ENCODE assay signal across 8 cellular contexts in the genomic region with DNA sequence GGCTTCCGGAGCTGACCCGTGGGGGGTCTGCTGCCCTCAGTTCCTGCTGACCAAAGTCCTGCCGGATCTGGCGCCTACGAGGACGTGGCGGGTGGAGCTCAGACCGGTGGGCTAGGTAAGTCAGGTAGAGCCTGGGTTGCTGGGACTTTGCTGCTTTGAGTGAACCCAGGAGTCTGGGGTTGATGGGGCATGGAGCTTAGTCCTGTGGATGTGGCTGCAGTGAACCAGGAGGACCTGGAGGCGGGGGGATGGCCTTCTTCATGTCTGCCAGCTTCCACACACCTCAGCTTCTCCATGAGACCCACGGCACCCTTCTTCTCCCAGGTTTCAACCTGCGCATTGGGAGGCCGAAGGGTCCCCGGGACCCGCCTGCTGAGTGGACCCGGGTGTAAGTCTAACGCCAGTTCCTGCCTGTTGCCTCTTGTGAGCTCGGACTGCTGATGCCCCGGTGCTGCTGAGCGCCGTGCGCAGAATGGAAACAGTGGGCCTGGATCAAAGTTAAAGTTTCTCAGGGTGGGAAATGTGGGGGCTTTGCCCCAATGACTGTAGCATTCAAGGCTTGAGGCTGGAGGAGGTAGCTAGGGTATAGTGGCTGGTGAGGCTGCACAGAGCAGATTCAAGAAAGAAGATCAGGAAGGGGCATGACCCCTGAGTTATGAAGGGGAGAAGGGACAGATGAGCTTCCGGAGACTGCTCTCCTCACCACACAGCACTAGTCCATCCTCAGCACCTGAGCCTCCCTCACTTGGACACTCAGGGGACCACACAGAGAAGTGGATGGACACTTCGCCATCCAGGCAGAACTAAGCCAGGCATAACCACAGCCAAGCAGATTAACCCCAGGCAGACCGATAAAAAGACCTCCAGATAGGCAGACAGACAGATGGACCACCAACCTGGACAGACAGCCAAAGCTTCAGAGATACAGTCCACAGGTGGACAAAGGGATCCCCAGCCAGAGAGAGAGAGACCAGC. TPM values are rescaled to one million over a fixed set of nuclear protein-coding genes. Genes with fewer than 3 reads are reported as not detected.
DNase-seq lines count a peak whose midpoint lies in the region; ATAC-seq and TF ChIP-seq lines count a peak whose summit lies in the region.

No MANE protein-coding gene starts in this region.

- ATAC-seq in DND-41 (ENCODE audit: insufficient read depth, low read depth): no peak
- peak; percentile 2 for ATAC-seq in HG02981 (IDR thresholded peaks at IDR 0.05; ENCODE audit: unreplicated experiment)
- no peak for ATAC-seq in body of pancreas
- no peak for ATAC-seq in HG03139 (IDR thresholded peaks at IDR 0.05; ENCODE audit: unreplicated experiment)
- no peak for ATAC-seq in HG03025 (IDR thresholded peaks at IDR 0.05; ENCODE audit: low FRiP score, unreplicated experiment)

- H3K36me3 Mint-ChIP-seq in mesothelial cell of epicardium: peaks cover 14% of the 10 kb centered on the region

- H4K20me1 ChIP-seq in DND-41 (ENCODE audit: insufficient read depth, low read length): no peaks in the 10 kb centered on the region

- H3K79me2 ChIP-seq in DND-41 (ENCODE audit: insufficient read depth, low read length): peaks cover 14% of the 10 kb centered on the region

- H3K4me2 ChIP-seq in DND-41 (ENCODE audit: insufficient read depth, low read length): peak overlapping the region; percentile 66

- WGBS in body of pancreas, 2 donors: 18 to 31% methylated on average over 8 to 24 of the region's 24 CpGs

- peak overlapping the region; percentile 34 to 60; a peak in 3 of 4 replicates for H3K4me3 ChIP-seq in DND-41 (ENCODE audit: low read depth in 1 of 2, low read length in 2 of 2)
- peak overlapping the region; percentile 88 for H3K4me3 ChIP-seq in body of pancreas

- H3K9ac ChIP-seq in DND-41 (ENCODE audit: low read depth, low read length): peak overlapping the region; percentile 64

- no peaks in the 10 kb centered on the region for H3K9me3 Mint-ChIP-seq in mesothelial cell of epicardium

- H3K9me3 ChIP-seq in DND-41 (ENCODE audit: insufficient read depth, low read length, severe bottlenecking) (no peaks in the 10 kb centered on the region), body of pancreas (no peaks in the 10 kb centered on the region)

- peaks cover 20% of the 10 kb centered on the region for H3K4me1 Mint-ChIP-seq in mesothelial cell of epicardium

- intact Hi-C loops in body of pancreas (cut with DNase I): no loop called here

- no peak for TF ChIP-seq POLR2A in body of pancreas (IDR thresholded peaks at IDR 0.05)

- 0 out of 2 replicates have a peak, but pooled peaks cover 5% of the 10 kb centered on the region for H3K36me3 ChIP-seq in DND-41 (ENCODE audit: insufficient read depth, low read length)
- H3K36me3 ChIP-seq in body of pancreas (replicated peaks in 1 of 2; ENCODE audit: insufficient read depth in 1 of 2, low read depth in 2 of 2): peaks cover 0 to 2% of the 10 kb centered on the region in 2 donors

- peak overlapping the region; percentile 67 for H2AFZ ChIP-seq in DND-41 (ENCODE audit: low read depth, low read length)

- no peak overlapping the region for H3K27ac Mint-ChIP-seq in mesothelial cell of epicardium

- no peak for DNase-seq in DND-41
- no peak for DNase-seq in body of pancreas
- no peak for DNase-seq in mesothelial cell of epicardium (ENCODE audit: low spot score in 2 of 2, unreplicated experiment in 2 of 2)
- DNase-seq in HuH-7.5 (ENCODE audit: low spot score): no peak
- DNase-seq in DMS114 treated with DMSO at 0.1 percent for 48 hours (lab: John Stamatoyannopoulos, UW; ENCODE audit: unreplicated experiment): no peak

- TF ChIP-seq CTCF in DND-41 (IDR thresholded peaks at IDR 0.05; ENCODE audit: borderline replicate concordance, extremely low read depth, low read length, poor library complexity, severe bottlenecking): no peak
- no peak for TF ChIP-seq CTCF in body of pancreas (IDR thresholded peaks at IDR 0.05)
- TF ChIP-seq CTCF in mesothelial cell of epicardium (IDR thresholded peaks at IDR 0.05; ENCODE audit: unreplicated experiment): peak; percentile 63

- H3K4me1 ChIP-seq in DND-41 (ENCODE audit: insufficient read depth, low read length) (peaks cover 25% of the 10 kb centered on the region), body of pancreas (peaks cover 30% of the 10 kb centered on the region)

- H3K27me3 ChIP-seq in DND-41 (ENCODE audit: insufficient read depth, low read length, poor library complexity) (no peaks in the 10 kb centered on the region), body of pancreas (no peaks in the 10 kb centered on the region)

- H3K27me3 Mint-ChIP-seq in mesothelial cell of epicardium (ENCODE audit: low read depth): no peaks in the 10 kb centered on the region

- H3K27ac ChIP-seq in DND-41 (ENCODE audit: low read length) (peak overlapping the region; percentile 73), body of pancreas (peak overlapping the region; percentile 58 to 88 (median 78))

- peak overlapping the region; percentile 86 for H3K4me3 Mint-ChIP-seq in mesothelial cell of epicardium

RNA-seq across cellular contexts. Expression of gene PTPN18, which starts 17.3 kb away (rescaled TPM):
- total RNA-seq in body of pancreas: 100 to 1,000 TPM in 1 of 2 donors, 10 to 100 TPM in 1; 61.7 to 156 TPM
- total RNA-seq in mesothelial cell of epicardium: 20.1 to 23.2 TPM (median 21.3 TPM) in 3 replicates

RNA-seq across cellular contexts. Expression of gene IMP4, which starts 30.4 kb away (rescaled TPM):
- total RNA-seq in body of pancreas (10 to 100 TPM; 77.5 to 78.1 TPM), mesothelial cell of epicardium (41.7 to 46.9 TPM (median 46.9 TPM) in 3 replicates)
